ENCODE assay signal across 1 cellular context in the genomic region with DNA sequence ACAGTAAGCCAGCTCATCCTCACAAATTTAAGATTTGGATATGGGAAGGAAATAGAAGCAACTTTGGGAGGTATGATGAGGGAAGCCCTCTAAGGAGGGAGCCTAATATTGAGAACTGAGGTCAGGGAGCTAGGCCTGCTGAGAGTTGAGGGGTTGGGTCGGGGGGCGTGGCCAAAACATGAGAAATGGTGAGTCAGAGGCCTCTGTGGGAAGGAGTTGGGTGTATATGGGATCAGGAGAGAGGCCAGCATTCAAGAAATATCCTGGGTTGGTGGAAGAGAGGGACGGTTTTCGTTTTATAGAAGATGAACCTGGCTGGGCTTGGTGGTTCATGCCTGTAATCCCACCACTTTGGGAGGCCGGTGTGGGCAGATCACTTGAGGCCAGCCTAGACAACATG.
TF ChIP-seq lines count a peak whose summit lies in the region.

No MANE protein-coding gene starts in this region.

TF ChIP-seq in K562, 482 proteins besides CTCF, POLR2A, EP300 and RAD21 (continued from another document):
- TF ChIP-seq, protein P1, sequence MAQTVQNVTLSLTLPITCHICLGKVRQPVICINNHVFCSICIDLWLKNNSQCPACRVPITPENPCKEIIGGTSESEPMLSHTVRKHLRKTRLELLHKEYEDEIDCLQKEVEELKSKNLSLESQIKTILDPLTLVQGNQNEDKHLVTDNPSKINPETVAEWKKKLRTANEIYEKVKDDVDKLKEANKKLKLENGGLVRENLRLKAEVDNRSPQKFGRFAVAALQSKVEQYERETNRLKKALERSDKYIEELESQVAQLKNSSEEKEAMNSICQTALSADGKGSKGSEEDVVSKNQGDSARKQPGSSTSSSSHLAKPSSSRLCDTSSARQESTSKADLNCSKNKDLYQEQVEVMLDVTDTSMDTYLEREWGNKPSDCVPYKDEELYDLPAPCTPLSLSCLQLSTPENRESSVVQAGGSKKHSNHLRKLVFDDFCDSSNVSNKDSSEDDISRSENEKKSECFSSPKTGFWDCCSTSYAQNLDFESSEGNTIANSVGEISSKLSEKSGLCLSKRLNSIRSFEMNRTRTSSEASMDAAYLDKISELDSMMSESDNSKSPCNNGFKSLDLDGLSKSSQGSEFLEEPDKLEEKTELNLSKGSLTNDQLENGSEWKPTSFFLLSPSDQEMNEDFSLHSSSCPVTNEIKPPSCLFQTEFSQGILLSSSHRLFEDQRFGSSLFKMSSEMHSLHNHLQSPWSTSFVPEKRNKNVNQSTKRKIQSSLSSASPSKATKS (CRISPR knock-in tag; IDR thresholded peaks at IDR 0.05), result no peak
- TF ChIP-seq HDAC8 (tag; IDR thresholded peaks at IDR 0.05) (no peak), ZNF24 (IDR thresholded peaks at IDR 0.05) (no peak), PTRF (tag; IDR thresholded peaks at IDR 0.05) (no peak), CBX3 (IDR thresholded peaks at IDR 0.05; ENCODE audit: borderline replicate concordance in 1 of 2, low read length in 2 of 2) (no peak), KHSRP (IDR thresholded peaks at IDR 0.05) (no peak), ZNF165 (CRISPR knock-in tag; IDR thresholded peaks at IDR 0.05; ENCODE audit: borderline replicate concordance) (no peak), LEF1 (IDR thresholded peaks at IDR 0.05) (no peak), BACH1 (tag; IDR thresholded peaks at IDR 0.05) (no peak), ZFP36 (IDR thresholded peaks at IDR 0.05; ENCODE audit: low read depth, low read length, partially characterized antibody) (no peak), ELF2 (CRISPR knock-in tag; IDR thresholded peaks at IDR 0.05) (no peak), RNF2 (IDR thresholded peaks at IDR 0.05) (no peak), GABPB2 (CRISPR knock-in tag; conservative IDR thresholded peaks at IDR 0.05) (no peak), HDAC2 (IDR thresholded peaks at IDR 0.05) (no peak), ZFP1 (CRISPR knock-in tag; IDR thresholded peaks at IDR 0.05) (no peak), GTF2A2 (tag; IDR thresholded peaks at IDR 0.05) (no peak), ZFX (CRISPR knock-in tag; IDR thresholded peaks at IDR 0.05) (no peak)
- TF ChIP-seq, protein P2, sequence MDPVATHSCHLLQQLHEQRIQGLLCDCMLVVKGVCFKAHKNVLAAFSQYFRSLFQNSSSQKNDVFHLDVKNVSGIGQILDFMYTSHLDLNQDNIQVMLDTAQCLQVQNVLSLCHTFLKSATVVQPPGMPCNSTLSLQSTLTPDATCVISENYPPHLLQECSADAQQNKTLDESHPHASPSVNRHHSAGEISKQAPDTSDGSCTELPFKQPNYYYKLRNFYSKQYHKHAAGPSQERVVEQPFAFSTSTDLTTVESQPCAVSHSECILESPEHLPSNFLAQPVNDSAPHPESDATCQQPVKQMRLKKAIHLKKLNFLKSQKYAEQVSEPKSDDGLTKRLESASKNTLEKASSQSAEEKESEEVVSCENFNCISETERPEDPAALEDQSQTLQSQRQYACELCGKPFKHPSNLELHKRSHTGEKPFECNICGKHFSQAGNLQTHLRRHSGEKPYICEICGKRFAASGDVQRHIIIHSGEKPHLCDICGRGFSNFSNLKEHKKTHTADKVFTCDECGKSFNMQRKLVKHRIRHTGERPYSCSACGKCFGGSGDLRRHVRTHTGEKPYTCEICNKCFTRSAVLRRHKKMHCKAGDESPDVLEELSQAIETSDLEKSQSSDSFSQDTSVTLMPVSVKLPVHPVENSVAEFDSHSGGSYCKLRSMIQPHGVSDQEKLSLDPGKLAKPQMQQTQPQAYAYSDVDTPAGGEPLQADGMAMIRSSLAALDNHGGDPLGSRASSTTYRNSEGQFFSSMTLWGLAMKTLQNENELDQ (CRISPR knock-in tag; IDR thresholded peaks at IDR 0.05; ENCODE audit: borderline replicate concordance), result no peak
- TF ChIP-seq, protein P3, sequence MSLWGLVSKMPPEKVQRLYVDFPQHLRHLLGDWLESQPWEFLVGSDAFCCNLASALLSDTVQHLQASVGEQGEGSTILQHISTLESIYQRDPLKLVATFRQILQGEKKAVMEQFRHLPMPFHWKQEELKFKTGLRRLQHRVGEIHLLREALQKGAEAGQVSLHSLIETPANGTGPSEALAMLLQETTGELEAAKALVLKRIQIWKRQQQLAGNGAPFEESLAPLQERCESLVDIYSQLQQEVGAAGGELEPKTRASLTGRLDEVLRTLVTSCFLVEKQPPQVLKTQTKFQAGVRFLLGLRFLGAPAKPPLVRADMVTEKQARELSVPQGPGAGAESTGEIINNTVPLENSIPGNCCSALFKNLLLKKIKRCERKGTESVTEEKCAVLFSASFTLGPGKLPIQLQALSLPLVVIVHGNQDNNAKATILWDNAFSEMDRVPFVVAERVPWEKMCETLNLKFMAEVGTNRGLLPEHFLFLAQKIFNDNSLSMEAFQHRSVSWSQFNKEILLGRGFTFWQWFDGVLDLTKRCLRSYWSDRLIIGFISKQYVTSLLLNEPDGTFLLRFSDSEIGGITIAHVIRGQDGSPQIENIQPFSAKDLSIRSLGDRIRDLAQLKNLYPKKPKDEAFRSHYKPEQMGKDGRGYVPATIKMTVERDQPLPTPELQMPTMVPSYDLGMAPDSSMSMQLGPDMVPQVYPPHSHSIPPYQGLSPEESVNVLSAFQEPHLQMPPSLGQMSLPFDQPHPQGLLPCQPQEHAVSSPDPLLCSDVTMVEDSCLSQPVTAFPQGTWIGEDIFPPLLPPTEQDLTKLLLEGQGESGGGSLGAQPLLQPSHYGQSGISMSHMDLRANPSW (CRISPR knock-in tag; IDR thresholded peaks at IDR 0.05), result no peak
